8 cellular contexts compared by ENCODE assay signal in the genomic region with DNA sequence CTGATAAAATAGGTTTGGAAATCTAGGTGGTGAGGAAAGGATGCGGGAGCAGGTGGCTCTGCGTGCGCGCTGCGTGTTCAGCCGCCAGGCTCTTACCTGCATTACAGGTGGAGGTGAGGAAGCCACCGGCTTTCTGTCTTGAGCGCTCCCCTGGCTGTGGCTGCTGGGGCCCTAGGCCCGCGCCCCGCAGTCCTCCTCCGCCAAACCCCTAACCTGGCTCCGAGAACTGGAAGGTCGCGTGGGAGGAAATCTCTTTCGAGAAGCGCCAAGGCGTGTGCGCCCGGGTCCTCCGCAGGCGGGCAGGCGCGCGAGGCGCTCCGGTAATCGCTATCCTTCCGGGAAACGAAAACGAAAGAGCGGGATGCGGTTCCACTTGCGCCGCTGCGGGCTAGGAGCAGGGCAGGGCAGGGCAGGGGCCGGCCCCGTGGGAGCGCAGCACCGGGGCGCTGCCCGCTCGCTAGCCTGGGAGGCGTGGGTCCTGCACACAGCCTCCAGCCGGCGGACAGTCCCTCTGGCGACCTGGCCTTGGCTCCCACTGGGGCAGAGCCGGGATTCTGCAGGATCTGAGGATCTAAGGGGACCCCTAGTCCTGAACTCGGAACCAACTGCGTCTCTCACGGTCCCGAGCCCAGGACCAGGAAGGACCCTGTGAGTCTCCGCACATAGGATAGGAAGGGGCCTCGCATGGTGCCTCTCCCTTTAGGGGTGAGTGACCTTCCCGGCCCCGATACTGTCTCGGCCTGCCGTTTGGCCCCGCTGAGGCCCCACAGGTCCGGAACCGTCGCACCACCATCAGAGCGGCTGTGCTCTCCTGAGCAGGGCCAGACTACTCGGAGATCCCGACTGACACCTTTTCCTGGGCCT. TPM values are rescaled to one million over a fixed set of nuclear protein-coding genes. Genes with fewer than 3 reads are reported as not detected.
DNase-seq lines count a peak whose midpoint lies in the region; ATAC-seq and TF ChIP-seq lines count a peak whose summit lies in the region.

A gene (minus strand): TSS at position 230 of the 864 bp plus-strand sequence. CDS start 128 bp downstream, at position 102.

- H3K27me3 Mint-ChIP-seq in type B pancreatic cell = peaks cover 73% of the 10 kb centered on the region

- peak within 1 kb of the TSS; percentile 72 for H3K4me3 ChIP-seq in fibroblast of the aortic adventitia (ENCODE audit: low read depth, low read length)
- peak within 1 kb of the TSS; percentile 33 to 62 for H3K4me3 ChIP-seq in neuronal stem cell (ENCODE audit: low read length in 2 of 2)

- H3K23ac ChIP-seq in neuronal stem cell (ENCODE audit: low read depth, low read length, poor library complexity) = peak within 1 kb of the TSS; percentile 34

- H2BK15ac ChIP-seq in neuronal stem cell (ENCODE audit: low read length) = peak within 1 kb of the TSS; percentile 32

- peaks cover 6 to 9% of the 10 kb centered on the region in 2 donors for H3K4me1 ChIP-seq in neuronal stem cell (ENCODE audit: control insufficient read depth in 2 of 2, insufficient read depth in 1 of 2, low read depth in 1 of 2, low read length in 2 of 2)

- no peak within 1 kb of the TSS for H3K4ac ChIP-seq in neuronal stem cell (ENCODE audit: low read length)

- H2AK5ac ChIP-seq in neuronal stem cell (ENCODE audit: low read depth, low read length) = peak within 1 kb of the TSS; percentile 15

- H3K9me3 Mint-ChIP-seq in type B pancreatic cell = peaks cover 4% of the 10 kb centered on the region

- H3K4me1 Mint-ChIP-seq in type B pancreatic cell (ENCODE audit: unreplicated experiment) = peaks cover 18% of the 10 kb centered on the region

- H3K79me1 ChIP-seq in neuronal stem cell (ENCODE audit: low read depth, low read length) = no peaks in the 10 kb centered on the region

- peak within 1 kb of the TSS; percentile 84 for H3K18ac ChIP-seq in neuronal stem cell (ENCODE audit: low read length)

- H3K14ac ChIP-seq in neuronal stem cell (ENCODE audit: low read length) = peak within 1 kb of the TSS; percentile 26

- no peaks in the 10 kb centered on the region for H3K9me3 ChIP-seq in neuronal stem cell (replicated peaks in 1 of 2; ENCODE audit: control insufficient read depth in 2 of 2, insufficient read depth in 1 of 2, low read depth in 1 of 2, low read length in 2 of 2)

- peak within 1 kb of the TSS; percentile 85 for H2AFZ ChIP-seq in neuronal stem cell (ENCODE audit: low read length)

- ATAC-seq in HG03196 (IDR thresholded peaks at IDR 0.05; ENCODE audit: unreplicated experiment) (no peak), HG02678 (IDR thresholded peaks at IDR 0.05; ENCODE audit: unreplicated experiment) (no peak)

- DNase-seq in LoVo (ENCODE audit: low spot score) (peak; percentile 64), activated T-cell treated with anti-CD3 and anti-CD28 coated beads for 48 hours (ENCODE audit: low read depth) (peak; percentile 22), fibroblast of the aortic adventitia (ENCODE audit: low read depth) (peak; percentile 17), neuronal stem cell (ENCODE audit: low spot score) (no peak), type B pancreatic cell (ENCODE audit: extremely low spot score, unreplicated experiment) (no peak)

- peaks cover 4% of the 10 kb centered on the region for H3K36me3 Mint-ChIP-seq in type B pancreatic cell

- peak within 1 kb of the TSS; percentile 75 for H2BK5ac ChIP-seq in neuronal stem cell (ENCODE audit: low read length)

- H4K91ac ChIP-seq in neuronal stem cell (ENCODE audit: low read depth, low read length, poor library complexity) = no peak within 1 kb of the TSS

- WGBS in neuronal stem cell (ENCODE audit: extremely low coverage in 2 of 2, insufficient read length in 2 of 2, insufficient replicate concordance in 1 of 2), 2 donors = no CpG with 5 or more reads among the region's 65 CpGs

- no peaks in the 10 kb centered on the region for H3K36me3 ChIP-seq in neuronal stem cell (replicated peaks in 1 of 2; ENCODE audit: control insufficient read depth in 2 of 2, insufficient read depth in 2 of 2, low read length in 2 of 2)

- H3K27ac Mint-ChIP-seq in type B pancreatic cell = peak within 1 kb of the TSS; percentile 85

- peaks cover 16 to 88% (median 36%) of the 10 kb centered on the region in 3 experiments for H3K27me3 ChIP-seq in neuronal stem cell (ENCODE audit: control insufficient read depth in 3 of 3, insufficient read depth in 3 of 3, low read depth in 1 of 3, low read length in 3 of 3)

- TF ChIP-seq CTCF in C4-2B (conservative IDR thresholded peaks at IDR 0.05) = no peak
- no peak for TF ChIP-seq CTCF in fibroblast of the aortic adventitia (IDR thresholded peaks at IDR 0.05; ENCODE audit: insufficient read depth, low read length)
- no peak for TF ChIP-seq CTCF in type B pancreatic cell (conservative IDR thresholded peaks at IDR 0.05)

- H2BK120ac ChIP-seq in neuronal stem cell (ENCODE audit: low read depth, low read length) = peak within 1 kb of the TSS; percentile 95

- peak within 1 kb of the TSS; percentile 85 for H3K4me2 ChIP-seq in neuronal stem cell (ENCODE audit: insufficient read depth, low read length, poor library complexity, severe bottlenecking)

- H3K27ac ChIP-seq in C4-2B (peak within 1 kb of the TSS; percentile 16; the same call in 1 of the 2 replicates), neuronal stem cell (replicated peaks; ENCODE audit: low read length) (no peak within 1 kb of the TSS)

- peak within 1 kb of the TSS; percentile 64 for H2BK12ac ChIP-seq in neuronal stem cell (ENCODE audit: low read length)

- peak within 1 kb of the TSS; percentile 85 for H3K9ac ChIP-seq in neuronal stem cell (ENCODE audit: low read depth, low read length, poor library complexity)

- peak within 1 kb of the TSS; percentile 31 for H4K8ac ChIP-seq in neuronal stem cell (ENCODE audit: low read depth, low read length)

- peak within 1 kb of the TSS; percentile 91 for H3K4me3 Mint-ChIP-seq in type B pancreatic cell

RNA-seq across cellular contexts. Expression of the gene that starts here (rescaled TPM):
- total RNA-seq in fibroblast of the aortic adventitia (ENCODE audit: low replicate concordance) (0.09 TPM in 1 of 2 replicates, not detected in the other), type B pancreatic cell (ENCODE audit: low replicate concordance) (1.7 and 3.3 TPM in 2 replicates)
- 0.24 TPM for polyA plus RNA-seq in neuronal stem cell (2013, experiment 1 of 2)
- 0.25 TPM for polyA plus RNA-seq in neuronal stem cell (2013, experiment 2 of 2)

Comparison
In these comparisons a context has a peak if more than half of its experiments do, and no peak if none do; other contexts are left out.
1. Peak in DNase-seq and H3K4me3 ChIP-seq in fibroblast of the aortic adventitia; RNA of the gene not detected or under 1 TPM.
2. DNase-seq: peak in LoVo (single experiment) and activated T-cell treated with anti-CD3 and anti-CD28 coated beads for 48 hours (single experiment); none in neuronal stem cell (single experiment) and type B pancreatic cell (single experiment).